In the genomic region with DNA sequence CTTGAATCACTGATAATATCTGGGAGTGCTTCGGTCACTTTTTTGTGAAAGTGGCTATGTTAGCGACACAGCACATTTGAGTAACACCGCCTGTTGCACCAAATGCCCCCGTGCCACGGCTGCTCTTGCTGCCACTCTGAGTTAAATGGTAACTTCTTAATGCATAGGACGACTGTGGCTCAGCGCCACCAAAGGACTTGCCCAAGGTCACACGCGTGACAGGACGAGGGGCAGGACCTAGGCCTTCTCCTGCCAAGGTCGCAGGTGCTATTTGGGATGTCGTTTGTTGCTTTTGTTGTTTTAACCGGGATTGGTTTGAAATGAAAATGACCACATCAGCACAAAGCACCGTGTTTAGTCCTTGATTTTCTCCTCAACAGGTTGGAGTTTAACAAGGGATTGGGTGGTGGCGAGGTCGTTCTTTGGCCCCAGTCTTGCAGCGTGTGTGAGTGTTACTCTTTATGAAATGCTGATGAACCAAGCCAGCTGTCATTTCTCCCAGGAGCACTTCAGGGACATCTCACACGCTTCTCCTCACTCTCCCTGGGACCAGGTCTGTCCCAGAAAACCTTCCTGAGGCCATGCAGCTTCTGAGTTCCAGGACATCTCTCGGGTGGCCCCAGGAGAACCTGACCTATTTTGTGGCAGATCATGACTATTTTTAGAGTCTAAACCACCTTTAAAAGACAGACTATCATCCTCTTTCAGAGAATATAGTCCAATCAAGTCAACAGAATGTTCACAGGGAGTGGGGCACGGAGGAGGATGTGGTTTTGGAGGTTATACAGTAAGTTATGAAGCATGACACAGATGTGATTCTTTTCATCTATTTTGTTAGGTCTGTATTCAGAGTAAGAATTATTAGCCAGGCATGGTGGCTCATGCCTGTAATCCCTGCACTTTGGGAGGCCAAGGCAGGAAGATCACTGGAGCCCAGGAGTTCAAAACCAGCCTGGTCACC, we compare ENCODE assay signal across 8 cellular contexts. TPM values are rescaled to one million over a fixed set of nuclear protein-coding genes. Genes with fewer than 3 reads are reported as not detected.
DNase-seq lines count a peak whose midpoint lies in the region; ATAC-seq and TF ChIP-seq lines count a peak whose summit lies in the region.

No MANE protein-coding gene starts in this region.

- H3K4me3 ChIP-seq in coronary artery (no peak overlapping the region), stomach smooth muscle (ENCODE audit: low read length in 2 of 2) (no peak overlapping the region)

- H3K9me3 ChIP-seq in stomach smooth muscle (ENCODE audit: control insufficient read depth in 2 of 2, low read length in 2 of 2), result no peaks in the 10 kb centered on the region

- peak overlapping the region; percentile 47 for H3K27ac Mint-ChIP-seq in activated CD8-positive, alpha-beta memory T cell treated with anti-CD3 and anti-CD28 coated beads, Interleukin-2, amount 10 ng/mL, durations not matched to agents 7 days and 5 days
- H3K27ac Mint-ChIP-seq in endothelial cell (ENCODE audit: unreplicated experiment), result no peak overlapping the region

- H3K27me3 Mint-ChIP-seq in activated CD8-positive, alpha-beta memory T cell treated with anti-CD3 and anti-CD28 coated beads, Interleukin-2, amount 10 ng/mL, durations not matched to agents 7 days and 5 days, result no peaks in the 10 kb centered on the region
- H3K27me3 Mint-ChIP-seq in endothelial cell (ENCODE audit: unreplicated experiment), result no peaks in the 10 kb centered on the region

- CTCF ChIA-PET in activated CD8-positive, alpha-beta memory T cell treated with anti-CD3 and anti-CD28 coated beads, Interleukin-2, amount 10 ng/mL, durations not matched to agents 7 days and 5 days (lab: Charles Lee), result no interaction called here

- no peak overlapping the region for H3K9ac ChIP-seq in stomach smooth muscle (ENCODE audit: low read length in 2 of 2)

- H3K27me3 ChIP-seq in stomach smooth muscle (ENCODE audit: control insufficient read depth in 1 of 2, insufficient read depth in 2 of 2, low read length in 2 of 2), result no peaks in the 10 kb centered on the region

- H3K36me3 ChIP-seq in stomach smooth muscle (ENCODE audit: control insufficient read depth in 2 of 2, insufficient read depth in 2 of 2, low read length in 2 of 2), result peaks cover 4 to 5% of the 10 kb centered on the region in 2 donors

- no peak overlapping the region for H3K4me3 Mint-ChIP-seq in activated CD8-positive, alpha-beta memory T cell treated with anti-CD3 and anti-CD28 coated beads, Interleukin-2, amount 10 ng/mL, durations not matched to agents 7 days and 5 days
- no peak overlapping the region for H3K4me3 Mint-ChIP-seq in endothelial cell (ENCODE audit: unreplicated experiment)

- H3K27ac ChIP-seq in coronary artery (no peak overlapping the region), stomach smooth muscle (ENCODE audit: low read length) (peak overlapping the region; percentile 49)

- ATAC-seq in activated CD8-positive, alpha-beta memory T cell treated with anti-CD3 and anti-CD28 coated beads, Interleukin-2, amount 10 ng/mL, durations not matched to agents 7 days and 5 days, result peak; percentile 89

- peak; percentile 79 for DNase-seq in activated CD8-positive, alpha-beta memory T cell treated with anti-CD3 and anti-CD28 coated beads, Interleukin-2, amount 10 ng/mL, durations not matched to agents 7 days and 5 days
- DNase-seq in activated CD8-positive, alpha-beta memory T cell treated with anti-CD3 and anti-CD28 coated beads, Interleukin-2, amount 50 U/mL, for 48 hours, result no peak
- peak; percentile 54 for DNase-seq in T follicular helper cell (ENCODE audit: low read depth)
- DNase-seq in coronary artery (ENCODE audit: low spot score), result peak; percentile 11
- no peak for DNase-seq in DMS153 treated with DMSO at 0.1 percent for 48 hours (lab: John Stamatoyannopoulos, UW; ENCODE audit: unreplicated experiment)
- DNase-seq in DMS153 (lab: John Stamatoyannopoulos, UW), result no peak
- DNase-seq in endothelial cell (ENCODE audit: low spot score), result no peak

- H3K4me1 Mint-ChIP-seq in activated CD8-positive, alpha-beta memory T cell treated with anti-CD3 and anti-CD28 coated beads, Interleukin-2, amount 10 ng/mL, durations not matched to agents 7 days and 5 days, result peaks cover 12% of the 10 kb centered on the region
- H3K4me1 Mint-ChIP-seq in endothelial cell (ENCODE audit: unreplicated experiment), result no peaks in the 10 kb centered on the region

- TF ChIP-seq CTCF in coronary artery (IDR thresholded peaks at IDR 0.05), result no peak
- no peak for TF ChIP-seq CTCF in endothelial cell (IDR thresholded peaks at IDR 0.05; ENCODE audit: unreplicated experiment)

- no peaks in the 10 kb centered on the region for H3K36me3 Mint-ChIP-seq in activated CD8-positive, alpha-beta memory T cell treated with anti-CD3 and anti-CD28 coated beads, Interleukin-2, amount 10 ng/mL, durations not matched to agents 7 days and 5 days
- H3K36me3 Mint-ChIP-seq in endothelial cell (ENCODE audit: low read depth, unreplicated experiment), result no peaks in the 10 kb centered on the region

- peaks cover 47% of the 10 kb centered on the region for H3K4me1 ChIP-seq in stomach smooth muscle (ENCODE audit: control insufficient read depth, insufficient read depth, low read length)

- H3K9me3 Mint-ChIP-seq in activated CD8-positive, alpha-beta memory T cell treated with anti-CD3 and anti-CD28 coated beads, Interleukin-2, amount 10 ng/mL, durations not matched to agents 7 days and 5 days (ENCODE audit: low read depth), result no peaks in the 10 kb centered on the region
- no peaks in the 10 kb centered on the region for H3K9me3 Mint-ChIP-seq in endothelial cell (ENCODE audit: unreplicated experiment)

RNA-seq across cellular contexts. Expression of gene MTCL1, which starts 49.9 kb away (rescaled TPM):
- total RNA-seq in activated CD8-positive, alpha-beta memory T cell treated with anti-CD3 and anti-CD28 coated beads, Interleukin-2, amount 10 ng/mL, durations not matched to agents 7 days and 5 days, result under 1 TPM; 0.41 to 0.59 TPM
- 3.8 TPM for total RNA-seq in endothelial cell (ENCODE audit: unreplicated experiment)

Comparison
In these comparisons a context has a peak if more than half of its experiments do, and no peak if none do; other contexts are left out.
1. DNase-seq: peak in activated CD8-positive, alpha-beta memory T cell treated with anti-CD3 and anti-CD28 coated beads, Interleukin-2, amount 10 ng/mL, durations not matched to agents 7 days and 5 days (single experiment), T follicular helper cell (single experiment) and coronary artery (single experiment); none in activated CD8-positive, alpha-beta memory T cell treated with anti-CD3 and anti-CD28 coated beads, Interleukin-2, amount 50 U/mL, for 48 hours (single experiment), DMS153 treated with DMSO at 0.1 percent for 48 hours (single experiment), DMS153 (single experiment) and endothelial cell (single experiment).